ENCODE assay signal across 8 cellular contexts in genomic region chr1:220834155-220834870, GRCh38. TPM values are rescaled to one million over a fixed set of nuclear protein-coding genes. Genes with fewer than 3 reads are reported as not detected.
"Had no signal": no experiment of that assay in that cellular context is flagged by ENCODE, and none has a peak within 500 bp of the region (broad histone marks: within the 10 kb centered on the region; RNA-seq: fewer than 3 reads in every experiment).

No MANE protein-coding gene starts in this region.

- DNase-seq: H9, HCEC 1CT, HFFc6 had no signal

- H3K27ac ChIP-seq: HL-60 had no signal

- ATAC-seq: GM23338, HepG2 had no signal

- H3K4me3 ChIP-seq: GM23338 had no signal

- H2AFZ ChIP-seq: GM23338 had no signal

- H3K4me2 ChIP-seq: GM23338 had no signal

- FAIRE-seq: H1, H54, HepG2 had no signal

RNA-seq across cellular contexts. Expression of gene HLX, which starts 44.9 kb away (rescaled TPM):
- polyA plus RNA-seq: GM23338 had no signal
